In genomic region chr17:2655526-2655925, GRCh38 we compare ENCODE assay signal across 27 cellular contexts. TPM values are rescaled to one million over a fixed set of nuclear protein-coding genes. Genes with fewer than 3 reads are reported as not detected.
A peak's percentile ranks its signal among the peaks of the same experiment; 100 is the strongest.
DNase-seq lines count a peak whose midpoint lies in the region; ATAC-seq and TF ChIP-seq lines count a peak whose summit lies in the region.
"Had no signal": no experiment of that assay in that cellular context is flagged by ENCODE, and none has a peak within 500 bp of the region (broad histone marks: within the 10 kb centered on the region; RNA-seq: fewer than 3 reads in every experiment).

No MANE protein-coding gene starts in this region.

- H3K27ac ChIP-seq in gastrocnemius medialis (peak overlapping the region; percentile 51 to 69 (median 58)), WERI-Rb-1 (no peak overlapping the region)
- H3K27ac ChIP-seq: C4-2B, esophagus muscularis mucosa, left ventricle myocardium inferior, PC-9, transverse colon had no signal

- in situ Hi-C loops in gastrocnemius medialis (cut with MboI; ENCODE audit: low sequenced_read_pairs in 4 of 4) = no loop called here

- no peaks in the 10 kb centered on the region for H3K27me3 ChIP-seq in gastrocnemius medialis
- H3K27me3 ChIP-seq in WERI-Rb-1 (ENCODE audit: insufficient read depth, low read depth, severe bottlenecking) = no peaks in the 10 kb centered on the region
- H3K27me3 ChIP-seq: esophagus muscularis mucosa, MG63, transverse colon had no signal

- TF ChIP-seq CTCF in endothelial cell (IDR thresholded peaks at IDR 0.05; ENCODE audit: unreplicated experiment) (no peak), gastrocnemius medialis (IDR thresholded peaks at IDR 0.05 in 4 of 5, conservative IDR thresholded peaks at IDR 0.05 in 1 of 5) (no peak), WERI-Rb-1 (IDR thresholded peaks at IDR 0.05; ENCODE audit: low read depth, low read length) (no peak)

- H3K36me3 Mint-ChIP-seq in activated naive CD4-positive, alpha-beta T cell treated with anti-CD3 and anti-CD28 coated beads, Interleukin-2, amount 50 U/mL, for 24 hours = peaks cover 18% of the 10 kb centered on the region
- H3K36me3 Mint-ChIP-seq in activated naive CD4-positive, alpha-beta T cell treated with anti-CD3 and anti-CD28 coated beads, Interleukin-2, amount 50 U/mL, for 72 hours = peaks cover 12 to 32% of the 10 kb centered on the region in 2 donors
- H3K36me3 Mint-ChIP-seq in endothelial cell (ENCODE audit: low read depth, unreplicated experiment) = peaks cover 26% of the 10 kb centered on the region

- H3K9me3 Mint-ChIP-seq in activated naive CD4-positive, alpha-beta T cell treated with anti-CD3 and anti-CD28 coated beads, Interleukin-2, amount 50 U/mL, for 24 hours = no peaks in the 10 kb centered on the region
- peaks cover 0 to 10% of the 10 kb centered on the region in 2 donors for H3K9me3 Mint-ChIP-seq in activated naive CD4-positive, alpha-beta T cell treated with anti-CD3 and anti-CD28 coated beads, Interleukin-2, amount 50 U/mL, for 72 hours
- no peaks in the 10 kb centered on the region for H3K9me3 Mint-ChIP-seq in endothelial cell (ENCODE audit: unreplicated experiment)

- H3K4me1 Mint-ChIP-seq in activated naive CD4-positive, alpha-beta T cell treated with anti-CD3 and anti-CD28 coated beads, Interleukin-2, amount 50 U/mL, for 24 hours = peaks cover 50% of the 10 kb centered on the region
- peaks cover 8% of the 10 kb centered on the region for H3K4me1 Mint-ChIP-seq in endothelial cell (ENCODE audit: unreplicated experiment)

- H3K4me3 Mint-ChIP-seq in activated naive CD4-positive, alpha-beta T cell treated with anti-CD3 and anti-CD28 coated beads, Interleukin-2, amount 50 U/mL, for 24 hours = no peak overlapping the region
- H3K4me3 Mint-ChIP-seq in endothelial cell (ENCODE audit: unreplicated experiment) = no peak overlapping the region
- H3K4me3 Mint-ChIP-seq: neural crest cell had no signal

- H3K4me1 ChIP-seq in gastrocnemius medialis = peaks cover 17 to 48% of the 10 kb centered on the region in 2 donors

- intact Hi-C loops in gastrocnemius medialis (cut with DNase I; ENCODE audit: low total_unique reads) = no loop called here

- H3K27me3 Mint-ChIP-seq in activated naive CD4-positive, alpha-beta T cell treated with anti-CD3 and anti-CD28 coated beads, Interleukin-2, amount 50 U/mL, for 24 hours = no peaks in the 10 kb centered on the region
- peaks cover 6% of the 10 kb centered on the region for H3K27me3 Mint-ChIP-seq in endothelial cell (ENCODE audit: unreplicated experiment)
- H3K27me3 Mint-ChIP-seq: progenitor cell of endocrine pancreas had no signal

- no peak for ATAC-seq in activated naive CD4-positive, alpha-beta T cell treated with anti-CD3 and anti-CD28 coated beads, Interleukin-2, amount 50 U/mL, for 72 hours
- ATAC-seq in gastrocnemius medialis (no peak), HG03097 (IDR thresholded peaks at IDR 0.05; ENCODE audit: low FRiP score, unreplicated experiment) (no peak)
- ATAC-seq: sciatic nerve had no signal

- peak overlapping the region; percentile 68 for H3K27ac Mint-ChIP-seq in activated naive CD4-positive, alpha-beta T cell treated with anti-CD3 and anti-CD28 coated beads, Interleukin-2, amount 50 U/mL, for 24 hours
- H3K27ac Mint-ChIP-seq in activated naive CD4-positive, alpha-beta T cell treated with anti-CD3 and anti-CD28 coated beads, Interleukin-2, amount 50 U/mL, for 72 hours = peak overlapping the region in 1 of 2 donors; percentile 37
- peak overlapping the region; percentile 82 for H3K27ac Mint-ChIP-seq in endothelial cell (ENCODE audit: unreplicated experiment)
- H3K27ac Mint-ChIP-seq: progenitor cell of endocrine pancreas had no signal

- DNase-seq in activated naive CD4-positive, alpha-beta T cell treated with anti-CD3 and anti-CD28 coated beads, Interleukin-2, amount 50 U/mL, for 72 hours (ENCODE audit: low spot score in 2 of 2) = no peak
- DNase-seq in NCI-H460 (ENCODE audit: extremely low read depth, low read depth) = peak; percentile 61
- no peak for DNase-seq in endothelial cell (ENCODE audit: low spot score)
- DNase-seq in gastrocnemius medialis = no peak
- DNase-seq in WERI-Rb-1 = no peak
- no peak for DNase-seq in stimulated activated CD4-positive, alpha-beta T cell treated with anti-CD3 and anti-CD28 coated beads, Interleukin-1b, Interleukin-23, amount 100 ng/mL, for 48 hours
- DNase-seq: activated CD4-positive, CD25-positive, alpha-beta regulatory T cell; DMS153; effector CD4-positive, alpha-beta T cell; foreskin melanocyte; hippocampal formation; left ventricle myocardium inferior; MG63; NCI-H1417 treated with DMSO at 0.1 percent for 48 hours; NCI-H2107; NCI-H510A; PC-9; Right ventricle myocardium superior; stimulated activated CD4-positive, alpha-beta T cell treated with anti-CD3 and anti-CD28 coated beads, Interleukin-15, amount 100 ng/mL, for 24 hours; transverse colon had no signal

- H3K4me3 ChIP-seq in gastrocnemius medialis = no peak overlapping the region
- no peak overlapping the region for H3K4me3 ChIP-seq in WERI-Rb-1 (ENCODE audit: low read depth, low read length)
- H3K4me3 ChIP-seq: esophagus muscularis mucosa, left ventricle myocardium inferior, MG63, PC-9, transverse colon had no signal

- no peak for TF ChIP-seq POLR2A in gastrocnemius medialis (IDR thresholded peaks at IDR 0.05)

- H3K36me3 ChIP-seq in gastrocnemius medialis (no peaks in the 10 kb centered on the region), WERI-Rb-1 (peaks cover 40% of the 10 kb centered on the region)
- H3K36me3 ChIP-seq: transverse colon had no signal

- no peaks in the 10 kb centered on the region for H3K9me3 ChIP-seq in gastrocnemius medialis
- no peaks in the 10 kb centered on the region for H3K9me3 ChIP-seq in WERI-Rb-1 (ENCODE audit: severe bottlenecking)
- H3K9me3 ChIP-seq: esophagus muscularis mucosa, MG63, transverse colon had no signal

RNA-seq across cellular contexts. Expression of gene CLUH, which starts 56.0 kb away (rescaled TPM):
- total RNA-seq in activated naive CD4-positive, alpha-beta T cell treated with anti-CD3 and anti-CD28 coated beads, Interleukin-2, amount 50 U/mL, for 72 hours = 10 to 100 TPM; 56.9 to 93.2 TPM
- total RNA-seq in NCI-H460 (2014; rRNA removed; shearing (Covaris generic)) = 48.6 and 58.2 TPM in 2 replicates
- 390 and 395 TPM in 2 replicates for polyA plus RNA-seq in NCI-H460 (2014; cell fraction: nucleus; rRNA removed)
- 45.9 TPM for total RNA-seq in endothelial cell (ENCODE audit: unreplicated experiment)
- total RNA-seq in gastrocnemius medialis = 100 to 1,000 TPM; 104 to 286 (median 211) TPM
